ENCODE assay signal across 16 cellular contexts in genomic region chrX:1486177-1486576, GRCh38. TPM values are rescaled to one million over a fixed set of nuclear protein-coding genes. Genes with fewer than 3 reads are reported as not detected.
DNase-seq lines count a peak whose midpoint lies in the region; ATAC-seq, FAIRE-seq and TF ChIP-seq lines count a peak whose summit lies in the region.
"Had no signal": no experiment of that assay in that cellular context is flagged by ENCODE, and none has a peak within 500 bp of the region (broad histone marks: within the 10 kb centered on the region; RNA-seq: fewer than 3 reads in every experiment).

No MANE protein-coding gene starts in this region.

- ATAC-seq in activated CD4-positive, CD25-positive, alpha-beta regulatory T cell treated with anti-CD3 and anti-CD28 coated beads, Interleukin-2, amount 50 U/mL, for 24 hours = no peak

- H3K56ac ChIP-seq in H1 (replicated peaks; ENCODE audit: insufficient read length, low read depth, low read length) = no peak overlapping the region

- 89% methylated on average over 5 of the region's 5 CpGs; no CpG with 5 or more reads in 1 of the 2 experiments for WGBS in H1 (ENCODE audit: extremely low coverage in 1 of 2, insufficient coverage in 1 of 2, insufficient read length in 1 of 2, insufficient replicate concordance in 2 of 2, low coverage in 1 of 2, low lambda C conversion rate in 2 of 2, missing lambda C conversion rate in 1 of 2), 2 experiments
- WGBS in transverse colon (ENCODE audit: low coverage in 1 of 2), 2 donors = 75 to 92% methylated on average over 1 to 5 of the region's 5 CpGs

- H3K27ac Mint-ChIP-seq in osteocyte (ENCODE audit: unreplicated experiment) = no peak overlapping the region

- TF ChIP-seq EP300 in H1 (IDR thresholded peaks at IDR 0.05; ENCODE audit: borderline replicate concordance in 1 of 2, low read depth in 2 of 2, low read length in 2 of 2) (no peak), transverse colon (IDR thresholded peaks at IDR 0.05; ENCODE audit: low read depth) (no peak)

- FAIRE-seq in H1 (lab: Jason Lieb, UNC) = no peak
- FAIRE-seq: keratinocyte had no signal

- H3K18ac ChIP-seq in H1 (ENCODE audit: extremely low read depth, low read length) = no peak overlapping the region

- no peak overlapping the region for H2BK15ac ChIP-seq in H1 (ENCODE audit: low read length)

- no peaks in the 10 kb centered on the region; the same call in 1 of the 2 replicates for H3K23me2 ChIP-seq in H1 (ENCODE audit: low read depth, low read length)

- POLR2A ChIA-PET in HEK293 (lab: Yijun Ruan, JAX) = no interaction called here
- POLR2A ChIA-PET in H1 (lab: Charles Lee; ENCODE audit: partially characterized antibody) = no interaction called here

- H3K27me3 Mint-ChIP-seq in osteocyte (ENCODE audit: unreplicated experiment) = no peaks in the 10 kb centered on the region

- H3K36me3 ChIP-seq in HEK293 (ENCODE audit: control insufficient read depth in 2 of 2, insufficient read depth in 1 of 2, low read length in 2 of 2) (no peaks in the 10 kb centered on the region), H1 (ENCODE audit: control insufficient read depth in 2 of 4, insufficient read depth in 4 of 4, low read length in 3 of 4) (no peaks in the 10 kb centered on the region), transverse colon (no peaks in the 10 kb centered on the region)

- H3K4ac ChIP-seq in H1 (replicated peaks; ENCODE audit: insufficient read length, low read depth, low read length) = no peak overlapping the region

- no peaks in the 10 kb centered on the region for H4K20me1 ChIP-seq in H1 (replicated peaks in 1 of 2; ENCODE audit: control insufficient read depth in 1 of 2, insufficient read depth in 2 of 2, low read length in 2 of 2)

- in situ Hi-C loops in transverse colon (cut with MboI; ENCODE audit: low pct_ligation_motif_present in 1 of 4, low pct_unique_long_range_greater_than_20kb in 1 of 4, low sequenced_read_pairs in 3 of 4) = no loop called here

- H4K5ac ChIP-seq in H1 (ENCODE audit: insufficient read length, low read depth, low read length) = no peak overlapping the region

- H3K4me1 Mint-ChIP-seq in osteocyte (ENCODE audit: unreplicated experiment) = peaks cover 10% of the 10 kb centered on the region

- H2AK5ac ChIP-seq in H1 (ENCODE audit: low read depth, low read length) = no peak overlapping the region

- intact Hi-C loops in transverse colon (cut with DNase I; ENCODE audit: low total_unique reads) = no loop called here

- H3K4me3 ChIP-seq in HEK293 (ENCODE audit: low read depth, low read length) (no peak overlapping the region), H1 (ENCODE audit: extremely low read depth in 1 of 4, insufficient read depth in 2 of 4, low read depth in 3 of 4, low read length in 4 of 4) (no peak overlapping the region), transverse colon (no peak overlapping the region)

- no peaks in the 10 kb centered on the region for H3K79me1 ChIP-seq in H1 (ENCODE audit: low read depth, low read length)

- H4K91ac ChIP-seq in H1 (replicated peaks; ENCODE audit: insufficient read length, low read length) = no peak overlapping the region

- H3K27me3 ChIP-seq in H1 (replicated peaks in 1 of 4; ENCODE audit: control insufficient read depth in 3 of 4, extremely low read depth in 1 of 4, insufficient read depth in 3 of 4, low read length in 3 of 4) = no peaks in the 10 kb centered on the region
- no peaks in the 10 kb centered on the region for H3K27me3 ChIP-seq in transverse colon

- no peak overlapping the region for H2BK5ac ChIP-seq in H1 (ENCODE audit: low read depth, low read length)

- no peak overlapping the region for H3K9ac ChIP-seq in H1 (replicated peaks in 1 of 4; ENCODE audit: extremely low read depth in 1 of 4, low read depth in 3 of 4, low read length in 3 of 4)

- H3K79me2 ChIP-seq in H1 (ENCODE audit: control insufficient read depth in 1 of 2, insufficient read depth in 2 of 2, low read length in 2 of 2) = no peaks in the 10 kb centered on the region

- TF ChIP-seq CTCF in HEK293 (tag by site-specific recombination; IDR thresholded peaks at IDR 0.05) = no peak
- TF ChIP-seq CTCF in H1 (IDR thresholded peaks at IDR 0.05; ENCODE audit: control extremely low read depth in 1 of 3, insufficient read depth in 1 of 3, low read depth in 1 of 3, low read length in 3 of 3) = no peak
- no peak for TF ChIP-seq CTCF in osteocyte (IDR thresholded peaks at IDR 0.05)
- no peak for TF ChIP-seq CTCF in transverse colon (IDR thresholded peaks at IDR 0.05)

- no peak overlapping the region for H3K23ac ChIP-seq in H1 (ENCODE audit: insufficient read length)

- TF ChIP-seq RAD21 in H1 (IDR thresholded peaks at IDR 0.05 in 1 of 2, conservative IDR thresholded peaks at IDR 0.05 in 1 of 2; ENCODE audit: low read depth in 2 of 2, low read length in 2 of 2) = no peak

- CTCF ChIA-PET in HEK293 (lab: Yijun Ruan, JAX) = no interaction called here
- CTCF ChIA-PET in H1 (lab: Charles Lee; ENCODE audit: partially characterized antibody) = no interaction called here

- H2BK12ac ChIP-seq in H1 (ENCODE audit: low read depth, low read length) = no peak overlapping the region

- no peak overlapping the region for H4K8ac ChIP-seq in H1 (ENCODE audit: extremely low read depth, insufficient read depth, low read length)

- H3K9me3 ChIP-seq in HEK293 (ENCODE audit: control insufficient read depth, insufficient read depth, low read depth, low read length) (no peaks in the 10 kb centered on the region), H1 (ENCODE audit: insufficient read depth in 2 of 2, low read depth in 1 of 2, low read length in 1 of 2) (peaks cover 0 to 4% of the 10 kb centered on the region in 2 experiments; a peak in 3 of 4 replicates), transverse colon (no peaks in the 10 kb centered on the region)

- no peak overlapping the region for H3K4me2 ChIP-seq in H1 (ENCODE audit: insufficient read depth in 1 of 2, low read depth in 2 of 2, low read length in 2 of 2)

- H3K4me1 ChIP-seq in HEK293 (ENCODE audit: control insufficient read depth, insufficient read depth, low read length) (no peaks in the 10 kb centered on the region), H1 (replicated peaks in 1 of 4; ENCODE audit: control insufficient read depth in 3 of 4, insufficient read depth in 4 of 4, low read length in 3 of 4) (peaks cover 4 to 11% (median 4%) of the 10 kb centered on the region in 4 experiments; a peak in 5 of 7 replicates), transverse colon (peaks cover 0 to 7% (median 0%) of the 10 kb centered on the region in 4 donors)

- H2AFZ ChIP-seq in H1 (ENCODE audit: low read length) = no peak overlapping the region

- no peaks in the 10 kb centered on the region for H3K9me3 Mint-ChIP-seq in osteocyte (ENCODE audit: unreplicated experiment)

- H2BK120ac ChIP-seq in H1 (replicated peaks; ENCODE audit: low read depth, low read length) = no peak overlapping the region

- TF ChIP-seq POLR2A in H1 (IDR thresholded peaks at IDR 0.05; ENCODE audit: control extremely low read depth in 1 of 2, low read depth in 2 of 2, low read length in 2 of 2) = no peak
- TF ChIP-seq POLR2A in transverse colon (IDR thresholded peaks at IDR 0.05) = no peak

- no peak overlapping the region for H3K4me3 Mint-ChIP-seq in osteocyte (ENCODE audit: unreplicated experiment)

- no peak overlapping the region for H2BK20ac ChIP-seq in H1 (ENCODE audit: low read length)

- H3K14ac ChIP-seq in H1 (ENCODE audit: insufficient read length) = no peak overlapping the region

- no peaks in the 10 kb centered on the region for H3K36me3 Mint-ChIP-seq in osteocyte (ENCODE audit: unreplicated experiment)

- DNase-seq in activated CD4-positive, CD25-positive, alpha-beta regulatory T cell treated with anti-CD3 and anti-CD28 coated beads, Interleukin-2, amount 50 U/mL, for 72 hours = peak; percentile 13
- DNase-seq in H1 (ENCODE audit: low read depth in 1 of 2, low spot score in 2 of 2) (no peak), osteocyte (ENCODE audit: extremely low spot score, unreplicated experiment) (peak; percentile 46), putamen (ENCODE audit: low spot score) (no peak), transverse colon (no peak), NCI-H226 (no peak)
- DNase-seq: 8988T; caudate nucleus; NCI-H2029 treated with DMSO at 0.1 percent for 48 hours; NCI-H82; retina; RPMI8226; stimulated activated CD4-positive, alpha-beta T cell treated with anti-CD3 and anti-CD28 coated beads, Interleukin-4, amount 100 ng/mL, for 24 hours had no signal

- H3K27ac ChIP-seq in HEK293 (ENCODE audit: extremely low read depth, low read depth, low read length) (no peak overlapping the region), H1 (ENCODE audit: low read depth, low read length) (no peak overlapping the region), transverse colon (no peak overlapping the region)

TF ChIP-seq in HEK293, 187 proteins besides CTCF, POLR2A, EP300 and RAD21 (continues in another document):
- peak; percentile 13 for TF ChIP-seq SETDB1 (IDR thresholded peaks at IDR 0.05; ENCODE audit: insufficient read length, low read length)

TF ChIP-seq in H1, 55 proteins besides CTCF, POLR2A, EP300 and RAD21 (continues in another document):
- TF ChIP-seq HDAC2 (IDR thresholded peaks at IDR 0.05; ENCODE audit: borderline replicate concordance in 1 of 2, low read depth in 2 of 2, low read length in 2 of 2) = peak in 1 of 2 experiments; percentile 74; a peak in 1 of 4 replicates

RNA-seq across cellular contexts. Expression of gene ASMTL, which starts 33.5 kb away (rescaled TPM):
- 75.4 and 81.4 TPM in 2 replicates for total RNA-seq in H1 (2021; fragmentation: NEBNext Ultra II Directional; extraction: Animal tissue kit (Norgen Biotek cat#: 25700))
- polyA plus RNA-seq in H1 (2011; rRNA removed) = 75.6 and 130 TPM in 2 replicates
- 92.6 TPM for polyA plus RNA-seq in H1 (2011; cell fraction: cytosol; rRNA removed)
- polyA plus RNA-seq in H1 (2011; cell fraction: nucleus; rRNA removed) = 104 TPM
- 51.7 to 90.7 TPM (median 78.8 TPM) in 4 replicates for polyA plus RNA-seq in H1 (2012, experiment 1 of 2)
- 57.9 TPM for polyA plus RNA-seq in H1 (2012, experiment 2 of 2)
- polyA plus RNA-seq in H1 (2013, experiment 1 of 2) = 41.0 TPM
- polyA plus RNA-seq in H1 (2013, experiment 2 of 2) = 39.2 TPM
- 47.0 and 49.0 TPM in 2 replicates for polyA minus RNA-seq in H1 (2011; rRNA and poly(A)+ RNA removed)
- polyA minus RNA-seq in H1 (2011; cell fraction: cytosol; rRNA and poly(A)+ RNA removed) = 52.1 TPM
- 46.7 TPM for polyA minus RNA-seq in H1 (2011; cell fraction: nucleus; rRNA and poly(A)+ RNA removed)
- total RNA-seq in osteocyte = 33.3 and 35.9 TPM in 2 replicates
- total RNA-seq in transverse colon = 10 to 100 TPM in 3 of 4 donors, 1 to 10 TPM in 1; 3.4 to 20.3 (median 18.4) TPM

RNA-seq across cellular contexts. Expression of gene P2RY8, which starts 50.8 kb away (rescaled TPM):
- 0.09 and 0.11 TPM in 2 replicates for total RNA-seq in H1 (2021; fragmentation: NEBNext Ultra II Directional; extraction: Animal tissue kit (Norgen Biotek cat#: 25700))
- 0.15 and 0.19 TPM in 2 replicates for polyA plus RNA-seq in H1 (2011; rRNA removed)
- 0.16 TPM for polyA plus RNA-seq in H1 (2011; cell fraction: cytosol; rRNA removed)
- polyA plus RNA-seq in H1 (2011; cell fraction: nucleus; rRNA removed) = 0.47 TPM
- 0.08 to 0.36 TPM (median 0.27 TPM) in 4 replicates for polyA plus RNA-seq in H1 (2012, experiment 1 of 2)
- polyA plus RNA-seq in H1 (2012, experiment 2 of 2) = 0.10 TPM
- polyA plus RNA-seq in H1 (2013, experiment 1 of 2) = 0.30 TPM
- 0.20 TPM for polyA plus RNA-seq in H1 (2013, experiment 2 of 2)
- 0.10 and 0.16 TPM in 2 replicates for polyA minus RNA-seq in H1 (2011; rRNA and poly(A)+ RNA removed)
- not detected for polyA minus RNA-seq in H1 (2011; cell fraction: cytosol; rRNA and poly(A)+ RNA removed)
- polyA minus RNA-seq in H1 (2011; cell fraction: nucleus; rRNA and poly(A)+ RNA removed) = 0.20 TPM
- total RNA-seq in osteocyte = not detected in 2 replicates
- 1 to 10 TPM in 2 of 4 donors, under 1 TPM in 1, not detected in 1; 0.55 to 6.0 (median 3.0) TPM for total RNA-seq in transverse colon
- polyA plus RNA-seq: keratinocyte had no signal

Comparison
In these comparisons a context has a peak if more than half of its experiments do, and no peak if none do; other contexts are left out.
1. DNase-seq: peak in activated CD4-positive, CD25-positive, alpha-beta regulatory T cell treated with anti-CD3 and anti-CD28 coated beads, Interleukin-2, amount 50 U/mL, for 72 hours (single experiment) and osteocyte (single experiment); none in H1 (0 of 2), putamen (single experiment), transverse colon (single experiment) and NCI-H226 (single experiment).